Comparison of ENCODE assay signal across 35 cellular contexts in genomic region chr1:213499444-213499843, GRCh38.
"Had no signal": no experiment of that assay in that cellular context is flagged by ENCODE, and none has a peak within 500 bp of the region (broad histone marks: within the 10 kb centered on the region; RNA-seq: fewer than 3 reads in every experiment).

No MANE protein-coding gene starts in this region.

- H3K36me3 Mint-ChIP-seq: activated CD4-positive, alpha-beta memory T cell treated with anti-CD3 and anti-CD28 coated beads for 36 hours; activated naive CD4-positive, alpha-beta T cell treated with anti-CD3 and anti-CD28 coated beads, Interleukin-2, amount 50 U/mL, for 72 hours; activated naive CD8-positive, alpha-beta T cell treated with anti-CD3 and anti-CD28 coated beads for 36 hours had no signal

- H3K27ac ChIP-seq: adrenal gland, body of pancreas, brain microvascular endothelial cell, breast epithelium, VCaP had no signal

- H3K9me3 ChIP-seq: adrenal gland, body of pancreas had no signal

- H3K4me3 ChIP-seq: adrenal gland, body of pancreas, breast epithelium had no signal

- H3K27me3 ChIP-seq: adrenal gland, body of pancreas, brain microvascular endothelial cell, breast epithelium had no signal

- H3K4me1 ChIP-seq: adrenal gland, body of pancreas, breast epithelium had no signal

- H3K36me3 ChIP-seq: adrenal gland, brain microvascular endothelial cell, breast epithelium had no signal

- H3K27ac Mint-ChIP-seq: activated B cell treated with CpG ODN at 0.5 μM for 24 hours; activated CD4-positive, alpha-beta memory T cell treated with anti-CD3 and anti-CD28 coated beads for 36 hours; activated CD4-positive, alpha-beta T cell treated with anti-CD3 and anti-CD28 coated beads, Interleukin-2, amount 10 ng/mL, durations not matched to agents 7 days and 5 days; activated CD8-positive, alpha-beta T cell treated with anti-CD3 and anti-CD28 coated beads for 36 hours; activated naive CD4-positive, alpha-beta T cell treated with anti-CD3 and anti-CD28 coated beads for 36 hours; activated naive CD4-positive, alpha-beta T cell treated with anti-CD3 and anti-CD28 coated beads, Interleukin-2, amount 50 U/mL, for 72 hours; activated naive CD8-positive, alpha-beta T cell treated with anti-CD3 and anti-CD28 coated beads for 36 hours; activated T-cell treated with anti-CD3 and anti-CD28 coated beads, Interleukin-2, amount 50 U/mL, for 72 hours; activated T-helper 1 cell treated with anti-CD3 and anti-CD28 coated beads, Interleukin-12 subunit alpha, Interleukin-12 subunit beta, Interleukin-2, Interleukin-4 antibody, amounts not matched to agents 30 ng/mL and 10 ng/mL and 1 ng/mL, durations not matched to agents 14 hours and 24 hours and 36 hours; activated T-helper 17 cell treated with anti-CD3 and anti-CD28 coated beads, Interleukin-2, amount 50 U/mL, for 72 hours; T-helper 1 cell treated with Interleukin-12 subunit alpha and Interleukin-12 subunit beta and Interleukin-4 antibody, amounts not matched to agents 30 μg/mL and 1 μg/mL, for 36 hours; T-helper 2 cell treated with Interferon-gamma antibody and Interleukin-4, amounts not matched to agents 5 μg/mL and 100 μg/mL, for 36 hours had no signal

- H3K9me3 Mint-ChIP-seq: activated CD4-positive, alpha-beta T cell treated with anti-CD3 and anti-CD28 coated beads, Interleukin-2, amount 10 ng/mL, durations not matched to agents 7 days and 5 days; activated naive CD4-positive, alpha-beta T cell treated with anti-CD3 and anti-CD28 coated beads, Interleukin-2, amount 50 U/mL, for 72 hours; activated T-helper 1 cell treated with anti-CD3 and anti-CD28 coated beads, Interleukin-12 subunit alpha, Interleukin-12 subunit beta, Interleukin-2, Interleukin-4 antibody, amounts not matched to agents 30 ng/mL and 10 ng/mL and 1 ng/mL, durations not matched to agents 14 hours and 24 hours and 36 hours; T-helper 1 cell treated with Interleukin-12 subunit alpha and Interleukin-12 subunit beta and Interleukin-4 antibody, amounts not matched to agents 30 μg/mL and 1 μg/mL, for 36 hours; T-helper 2 cell treated with Interferon-gamma antibody and Interleukin-4, amounts not matched to agents 5 μg/mL and 100 μg/mL, for 36 hours had no signal

- H3K4me3 Mint-ChIP-seq: activated B cell treated with CpG ODN at 0.5 μM for 24 hours; activated CD4-positive, alpha-beta memory T cell treated with anti-CD3 and anti-CD28 coated beads for 36 hours; activated CD4-positive, alpha-beta T cell treated with anti-CD3 and anti-CD28 coated beads, Interleukin-2, amount 10 ng/mL, durations not matched to agents 7 days and 5 days; activated CD8-positive, alpha-beta T cell treated with anti-CD3 and anti-CD28 coated beads for 36 hours; activated naive CD4-positive, alpha-beta T cell treated with anti-CD3 and anti-CD28 coated beads for 36 hours; activated naive CD8-positive, alpha-beta T cell treated with anti-CD3 and anti-CD28 coated beads for 36 hours; activated T-cell treated with anti-CD3 and anti-CD28 coated beads, Interleukin-2, amount 50 U/mL, for 4 hours; activated T-cell treated with anti-CD3 and anti-CD28 coated beads, Interleukin-2, amount 50 U/mL, for 72 hours; activated T-helper 1 cell treated with anti-CD3 and anti-CD28 coated beads, Interleukin-12 subunit alpha, Interleukin-12 subunit beta, Interleukin-2, Interleukin-4 antibody, amounts not matched to agents 30 ng/mL and 10 ng/mL and 1 ng/mL, durations not matched to agents 14 hours and 24 hours and 36 hours; activated T-helper 17 cell treated with anti-CD3 and anti-CD28 coated beads, Interleukin-2, amount 50 U/mL, for 72 hours; T-helper 1 cell treated with Interleukin-12 subunit alpha and Interleukin-12 subunit beta and Interleukin-4 antibody, amounts not matched to agents 30 μg/mL and 1 μg/mL, for 36 hours; T-helper 2 cell treated with Interferon-gamma antibody and Interleukin-4, amounts not matched to agents 5 μg/mL and 100 μg/mL, for 36 hours had no signal

- DNase-seq: activated B cell treated with CpG ODN at 0.5 μM for 24 hours; activated CD4-positive, alpha-beta memory T cell treated with anti-CD3 and anti-CD28 coated beads for 36 hours; activated CD4-positive, alpha-beta T cell treated with anti-CD3 and anti-CD28 coated beads for 4 hours; activated CD4-positive, alpha-beta T cell treated with anti-CD3 and anti-CD28 coated beads, Interleukin-2, amount 10 ng/mL, durations not matched to agents 7 days and 5 days; activated CD4-positive, alpha-beta T cell treated with anti-CD3 and anti-CD28 coated beads, Interleukin-2, amount 50 U/mL, for 4 hours; activated CD4-positive, CD25-positive, alpha-beta regulatory T cell treated with anti-CD3 and anti-CD28 coated beads, Interleukin-2, amount 50 U/mL, for 72 hours; activated CD8-positive, alpha-beta memory T cell treated with anti-CD3 and anti-CD28 coated beads, Interleukin-2, amount 50 U/mL, for 4 hours; activated CD8-positive, alpha-beta T cell treated with anti-CD3 and anti-CD28 coated beads for 36 hours; activated effector memory CD4-positive, alpha-beta T cell treated with anti-CD3 and anti-CD28 coated beads, Interleukin-2, amount 50 U/mL, for 16 hours; activated gamma-delta T cell treated with Interleukin-2 at 50 U/mL for 16 hours; activated naive CD4-positive, alpha-beta T cell; activated naive CD4-positive, alpha-beta T cell treated with anti-CD3 and anti-CD28 coated beads for 36 hours; activated naive CD4-positive, alpha-beta T cell treated with anti-CD3 and anti-CD28 coated beads, Interleukin-2, amount 50 U/mL, for 16 hours; activated naive CD8-positive, alpha-beta T cell treated with anti-CD3 and anti-CD28 coated beads for 36 hours; activated T-cell treated with anti-CD3 and anti-CD28 coated beads for 4 hours; activated T-cell treated with anti-CD3 and anti-CD28 coated beads, Interleukin-2, amount 50 U/mL, for 1 hour; activated T-cell treated with anti-CD3 and anti-CD28 coated beads, Interleukin-2, amount 50 U/mL, for 4 hours; activated T-cell treated with anti-CD3 and anti-CD28 coated beads, Interleukin-2, amount 50 U/mL, for 72 hours; adrenal gland; amniotic stem cell; aorta; body of pancreas; brain microvascular endothelial cell; central memory CD4-positive, alpha-beta T cell; T-helper 1 cell; T-helper 2 cell; T-helper 9 cell had no signal

- H3K4me1 Mint-ChIP-seq: activated B cell treated with CpG ODN at 0.5 μM for 24 hours; activated CD4-positive, alpha-beta T cell treated with anti-CD3 and anti-CD28 coated beads, Interleukin-2, amount 10 ng/mL, durations not matched to agents 7 days and 5 days; activated naive CD8-positive, alpha-beta T cell treated with anti-CD3 and anti-CD28 coated beads for 36 hours; activated T-helper 17 cell treated with anti-CD3 and anti-CD28 coated beads, Interleukin-2, amount 50 U/mL, for 72 hours had no signal

- H3K27me3 Mint-ChIP-seq: activated B cell treated with CpG ODN at 0.5 μM for 24 hours had no signal

- FAIRE-seq: astrocyte had no signal

- ATAC-seq: activated CD8-positive, alpha-beta T cell treated with anti-CD3 and anti-CD28 coated beads for 36 hours; activated naive CD4-positive, alpha-beta T cell treated with anti-CD3 and anti-CD28 coated beads, Interleukin-2, amount 50 U/mL, for 72 hours; activated T-cell treated with anti-CD3 and anti-CD28 coated beads, Interleukin-2, amount 50 U/mL, for 4 hours; activated T-cell treated with anti-CD3 and anti-CD28 coated beads, Interleukin-2, amount 50 U/mL, for 72 hours; activated T-helper 17 cell treated with anti-CD3 and anti-CD28 coated beads, Interleukin-2, amount 50 U/mL, for 72 hours; body of pancreas had no signal
